1 cellular context compared by ENCODE assay signal in the genomic region with DNA sequence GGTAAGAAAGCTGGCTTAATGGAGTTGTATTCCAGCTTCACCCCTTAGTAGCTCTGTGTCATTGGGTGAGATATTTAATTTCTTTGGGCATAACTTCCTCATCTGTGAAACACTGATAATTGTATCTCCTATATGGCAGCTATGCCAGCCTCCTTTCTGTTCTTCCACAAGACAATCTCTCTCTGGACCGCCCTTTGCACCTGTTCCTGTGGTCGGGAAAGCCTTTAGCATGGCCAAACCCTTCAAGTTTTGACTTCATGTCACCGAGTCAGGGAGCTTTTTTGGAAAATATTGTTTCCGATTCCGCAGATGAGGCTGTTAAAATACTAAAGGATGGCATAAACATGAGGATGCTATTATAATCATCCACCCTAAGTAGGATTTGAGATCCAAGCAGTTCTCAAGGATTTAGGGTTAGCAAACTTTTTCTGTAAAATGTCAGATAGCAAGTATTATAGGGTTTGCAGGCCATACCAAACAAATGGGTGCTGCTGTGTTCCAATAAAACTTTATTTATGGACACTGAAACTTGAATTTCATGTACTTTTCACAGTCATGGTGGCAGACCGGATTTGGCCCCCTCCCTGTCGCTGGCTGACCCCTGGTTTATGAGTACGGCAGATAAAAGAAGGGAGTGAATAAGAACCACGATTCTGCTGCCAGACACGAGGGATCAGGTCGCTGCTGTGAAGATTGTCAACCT.
TF ChIP-seq lines count a peak whose summit lies in the region.

No MANE protein-coding gene starts in this region.

TF ChIP-seq in HepG2, 621 proteins besides CTCF, POLR2A, EP300 and RAD21 (continued from another document):
- no peak for TF ChIP-seq ZFYVE20 (CRISPR knock-in tag; IDR thresholded peaks at IDR 0.05; ENCODE audit: borderline replicate concordance, low read depth)
- TF ChIP-seq ZNF451 (CRISPR knock-in tag; IDR thresholded peaks at IDR 0.05), result no peak
- 0 out of 2 replicates have a peak, but pooled peaks have one; percentile 15 for TF ChIP-seq ZNF354B (CRISPR knock-in tag; IDR thresholded peaks at IDR 0.05)
- no peak for TF ChIP-seq ELF1 (CRISPR knock-in tag; IDR thresholded peaks at IDR 0.05)
- no peak for TF ChIP-seq MAF1 (CRISPR knock-in tag; IDR thresholded peaks at IDR 0.05; ENCODE audit: borderline replicate concordance)
- TF ChIP-seq, protein P1, sequence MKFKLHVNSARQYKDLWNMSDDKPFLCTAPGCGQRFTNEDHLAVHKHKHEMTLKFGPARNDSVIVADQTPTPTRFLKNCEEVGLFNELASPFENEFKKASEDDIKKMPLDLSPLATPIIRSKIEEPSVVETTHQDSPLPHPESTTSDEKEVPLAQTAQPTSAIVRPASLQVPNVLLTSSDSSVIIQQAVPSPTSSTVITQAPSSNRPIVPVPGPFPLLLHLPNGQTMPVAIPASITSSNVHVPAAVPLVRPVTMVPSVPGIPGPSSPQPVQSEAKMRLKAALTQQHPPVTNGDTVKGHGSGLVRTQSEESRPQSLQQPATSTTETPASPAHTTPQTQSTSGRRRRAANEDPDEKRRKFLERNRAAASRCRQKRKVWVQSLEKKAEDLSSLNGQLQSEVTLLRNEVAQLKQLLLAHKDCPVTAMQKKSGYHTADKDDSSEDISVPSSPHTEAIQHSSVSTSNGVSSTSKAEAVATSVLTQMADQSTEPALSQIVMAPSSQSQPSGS (CRISPR knock-in tag; IDR thresholded peaks at IDR 0.05), result no peak
- 0 out of 2 replicates have a peak, but pooled peaks have one; percentile 45 for TF ChIP-seq ZBTB7A (CRISPR knock-in tag; IDR thresholded peaks at IDR 0.05)
- TF ChIP-seq, protein P2, sequence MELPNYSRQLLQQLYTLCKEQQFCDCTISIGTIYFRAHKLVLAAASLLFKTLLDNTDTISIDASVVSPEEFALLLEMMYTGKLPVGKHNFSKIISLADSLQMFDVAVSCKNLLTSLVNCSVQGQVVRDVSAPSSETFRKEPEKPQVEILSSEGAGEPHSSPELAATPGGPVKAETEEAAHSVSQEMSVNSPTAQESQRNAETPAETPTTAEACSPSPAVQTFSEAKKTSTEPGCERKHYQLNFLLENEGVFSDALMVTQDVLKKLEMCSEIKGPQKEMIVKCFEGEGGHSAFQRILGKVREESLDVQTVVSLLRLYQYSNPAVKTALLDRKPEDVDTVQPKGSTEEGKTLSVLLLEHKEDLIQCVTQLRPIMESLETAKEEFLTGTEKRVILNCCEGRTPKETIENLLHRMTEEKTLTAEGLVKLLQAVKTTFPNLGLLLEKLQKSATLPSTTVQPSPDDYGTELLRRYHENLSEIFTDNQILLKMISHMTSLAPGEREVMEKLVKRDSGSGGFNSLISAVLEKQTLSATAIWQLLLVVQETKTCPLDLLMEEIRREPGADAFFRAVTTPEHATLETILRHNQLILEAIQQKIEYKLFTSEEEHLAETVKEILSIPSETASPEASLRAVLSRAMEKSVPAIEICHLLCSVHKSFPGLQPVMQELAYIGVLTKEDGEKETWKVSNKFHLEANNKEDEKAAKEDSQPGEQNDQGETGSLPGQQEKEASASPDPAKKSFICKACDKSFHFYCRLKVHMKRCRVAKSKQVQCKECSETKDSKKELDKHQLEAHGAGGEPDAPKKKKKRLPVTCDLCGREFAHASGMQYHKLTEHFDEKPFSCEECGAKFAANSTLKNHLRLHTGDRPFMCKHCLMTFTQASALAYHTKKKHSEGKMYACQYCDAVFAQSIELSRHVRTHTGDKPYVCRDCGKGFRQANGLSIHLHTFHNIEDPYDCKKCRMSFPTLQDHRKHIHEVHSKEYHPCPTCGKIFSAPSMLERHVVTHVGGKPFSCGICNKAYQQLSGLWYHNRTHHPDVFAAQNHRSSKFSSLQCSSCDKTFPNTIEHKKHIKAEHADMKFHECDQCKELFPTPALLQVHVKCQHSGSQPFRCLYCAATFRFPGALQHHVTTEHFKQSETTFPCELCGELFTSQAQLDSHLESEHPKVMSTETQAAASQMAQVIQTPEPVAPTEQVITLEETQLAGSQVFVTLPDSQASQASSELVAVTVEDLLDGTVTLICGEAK (IDR thresholded peaks at IDR 0.05), result peak; percentile 46
- TF ChIP-seq, protein P2 (CRISPR knock-in tag; IDR thresholded peaks at IDR 0.05), result peak; percentile 98
- TF ChIP-seq ZNF674 (CRISPR knock-in tag; IDR thresholded peaks at IDR 0.05; ENCODE audit: low read depth), result 0 out of 2 replicates have a peak, but pooled peaks have one; percentile 46
- TF ChIP-seq, protein P3, sequence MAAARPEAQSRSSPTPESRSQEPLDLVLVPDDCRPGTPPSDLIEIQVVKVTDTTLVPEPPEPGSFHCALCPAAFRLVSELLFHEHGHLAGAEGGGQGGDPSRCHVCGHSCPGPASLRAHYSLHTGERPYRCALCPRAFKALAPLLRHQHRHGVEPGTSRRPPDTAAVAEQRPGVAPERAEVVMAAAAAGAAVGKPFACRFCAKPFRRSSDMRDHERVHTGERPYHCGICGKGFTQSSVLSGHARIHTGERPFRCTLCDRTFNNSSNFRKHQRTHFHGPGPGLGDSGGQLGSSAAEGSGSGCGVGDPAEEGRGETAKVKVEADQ (CRISPR knock-in tag; IDR thresholded peaks at IDR 0.05; ENCODE audit: borderline replicate concordance), result no peak
- TF ChIP-seq ZSCAN29 (CRISPR knock-in tag; conservative IDR thresholded peaks at IDR 0.05), result 0 out of 2 replicates have a peak, but pooled peaks have one; percentile 3
